Comparison of ENCODE assay signal across 8 cellular contexts in the genomic region with DNA sequence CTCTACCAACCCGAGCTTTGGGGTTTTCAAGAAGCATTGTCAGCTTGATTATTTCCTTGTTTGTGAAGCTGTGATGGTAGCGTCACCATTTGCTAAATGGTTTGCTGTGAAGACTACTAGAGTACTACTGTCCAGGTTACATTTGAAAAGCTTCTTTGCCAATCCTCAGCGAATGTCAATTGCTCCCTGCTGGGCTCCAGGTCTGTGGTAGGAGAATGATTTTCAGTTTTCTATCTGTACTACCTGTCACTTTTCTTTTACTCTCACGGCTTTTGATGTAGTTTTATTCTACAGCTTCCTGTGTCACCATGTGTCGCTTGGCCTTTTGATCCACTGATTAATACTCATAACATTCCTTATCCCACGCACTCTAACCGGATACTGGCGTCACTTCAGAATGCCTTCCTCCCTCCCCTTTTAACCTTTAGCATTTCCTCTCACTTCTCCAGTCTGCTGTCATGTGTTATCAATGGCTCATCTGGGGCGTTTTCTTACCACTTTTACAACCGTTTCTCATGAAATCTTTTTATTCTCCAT. TPM values are rescaled to one million over a fixed set of nuclear protein-coding genes. Genes with fewer than 3 reads are reported as not detected.
DNase-seq lines count a peak whose midpoint lies in the region; ATAC-seq and TF ChIP-seq lines count a peak whose summit lies in the region.

No MANE protein-coding gene starts in this region.

- H3K4me3 ChIP-seq in PC-9, result no peak overlapping the region

- H3K4me1 Mint-ChIP-seq in stimulated activated naive CD8-positive, alpha-beta T cell treated with anti-CD3 and anti-CD28 coated beads, Interleukin-15, Interleukin-2, amounts not matched to agents 100 ng/mL and 50 ng/mL, for 24 hours (ENCODE audit: low read depth), result peaks cover 93% of the 10 kb centered on the region

- no peaks in the 10 kb centered on the region for H3K9me2 ChIP-seq in PC-9 (ENCODE audit: insufficient read depth)

- H3K79me2 ChIP-seq in PC-9 (ENCODE audit: low read depth), result no peaks in the 10 kb centered on the region; the same call in 1 of the 2 replicates

- intact Hi-C loops in PC-9 (cut with micrococcal nuclease; ENCODE audit: unreplicated experiment), result no loop called here

- no peaks in the 10 kb centered on the region; the same call in 1 of the 2 replicates for H3K36me3 ChIP-seq in PC-9 (ENCODE audit: low read depth)

- peaks cover 7% of the 10 kb centered on the region; the same call in 1 of the 2 replicates for H3F3A ChIP-seq in PC-9 (ENCODE audit: insufficient read depth, low read depth)

- no peaks in the 10 kb centered on the region for H3K27me3 Mint-ChIP-seq in stimulated activated naive CD8-positive, alpha-beta T cell treated with anti-CD3 and anti-CD28 coated beads, Interleukin-15, Interleukin-2, amounts not matched to agents 100 ng/mL and 50 ng/mL, for 24 hours

- H3K4me2 ChIP-seq in PC-9, result no peak overlapping the region

- peaks cover 16% of the 10 kb centered on the region; the same call in 1 of the 2 replicates for H4K20me1 ChIP-seq in PC-9 (ENCODE audit: insufficient read depth)

- no peaks in the 10 kb centered on the region for H3K9me3 ChIP-seq in PC-9 (ENCODE audit: insufficient read depth, low read depth)

- peaks cover 65% of the 10 kb centered on the region for H3K36me3 Mint-ChIP-seq in stimulated activated naive CD8-positive, alpha-beta T cell treated with anti-CD3 and anti-CD28 coated beads, Interleukin-15, Interleukin-2, amounts not matched to agents 100 ng/mL and 50 ng/mL, for 24 hours (ENCODE audit: low read depth)

- DNase-seq in activated CD4-positive, CD25-positive, alpha-beta regulatory T cell treated with anti-CD3 and anti-CD28 coated beads, Interleukin-2, amount 50 U/mL, for 16 hours (ENCODE audit: low read depth, low spot score), result peak; percentile 45
- DNase-seq in activated CD4-positive, CD25-positive, alpha-beta regulatory T cell treated with anti-CD3 and anti-CD28 coated beads, Interleukin-2, amount 50 U/mL, for 72 hours, result no peak
- peak; percentile 55 for DNase-seq in activated T-helper 9 cell treated with anti-CD3 and anti-CD28 coated beads, Interleukin-2, amount 50 U/mL, for 16 hours (ENCODE audit: low read depth)
- DNase-seq in lung microvascular endothelial cell (ENCODE audit: low read depth in 2 of 2), result peak; percentile 96 to 98
- DNase-seq in PC-9, result no peak

- no peak for TF ChIP-seq CTCF in PC-9 (conservative IDR thresholded peaks at IDR 0.05)

- CTCF ChIA-PET in PC-9 (lab: Charles Lee), result no interaction called here

- POLR2A ChIA-PET in PC-9 (lab: Charles Lee; ENCODE audit: unreplicated experiment), result no interaction called here

- peak overlapping the region; percentile 99 for H3K27ac Mint-ChIP-seq in stimulated activated naive CD8-positive, alpha-beta T cell treated with anti-CD3 and anti-CD28 coated beads, Interleukin-15, Interleukin-2, amounts not matched to agents 100 ng/mL and 50 ng/mL, for 24 hours

- BruUV-seq in PC-9 (replicated peaks; lab: Mats Ljungman, UMichigan), result no TSS peak

- H3K27ac ChIP-seq in PC-9, result no peak overlapping the region

- peak overlapping the region; percentile 70 for H3K4me3 Mint-ChIP-seq in stimulated activated naive CD8-positive, alpha-beta T cell treated with anti-CD3 and anti-CD28 coated beads, Interleukin-15, Interleukin-2, amounts not matched to agents 100 ng/mL and 50 ng/mL, for 24 hours

- no peaks in the 10 kb centered on the region for H3K4me1 ChIP-seq in PC-9 (replicated peaks; ENCODE audit: insufficient read depth)

- H3K27me3 ChIP-seq in PC-9 (ENCODE audit: insufficient read depth, low read depth), result no peaks in the 10 kb centered on the region

- H3K9me3 Mint-ChIP-seq in stimulated activated naive CD8-positive, alpha-beta T cell treated with anti-CD3 and anti-CD28 coated beads, Interleukin-15, Interleukin-2, amounts not matched to agents 100 ng/mL and 50 ng/mL, for 24 hours, result no peaks in the 10 kb centered on the region

- H2AFZ ChIP-seq in PC-9, result no peak overlapping the region

- ATAC-seq in HG02973 (IDR thresholded peaks at IDR 0.05; ENCODE audit: unreplicated experiment) (no peak), GM18519 (IDR thresholded peaks at IDR 0.05; ENCODE audit: low FRiP score, unreplicated experiment) (no peak)

RNA-seq across cellular contexts. Expression of a gene that starts 7.5 kb away (rescaled TPM):
- 0.40 and 1.1 TPM in 2 replicates for total RNA-seq in lung microvascular endothelial cell
- not detected in 2 replicates for total RNA-seq in PC-9 (2021)

RNA-seq across cellular contexts. Expression of a gene that starts 56.5 kb away (rescaled TPM):
- total RNA-seq in lung microvascular endothelial cell, result not detected in 2 replicates
- total RNA-seq in PC-9 (2021), result not detected in 2 replicates

Comparison
In these comparisons a context has a peak if more than half of its experiments do, and no peak if none do; other contexts are left out.
1. DNase-seq: peak in activated CD4-positive, CD25-positive, alpha-beta regulatory T cell treated with anti-CD3 and anti-CD28 coated beads, Interleukin-2, amount 50 U/mL, for 16 hours (single experiment), activated T-helper 9 cell treated with anti-CD3 and anti-CD28 coated beads, Interleukin-2, amount 50 U/mL, for 16 hours (single experiment) and lung microvascular endothelial cell (2 of 2); none in activated CD4-positive, CD25-positive, alpha-beta regulatory T cell treated with anti-CD3 and anti-CD28 coated beads, Interleukin-2, amount 50 U/mL, for 72 hours (single experiment) and PC-9 (0 of 2).